In genomic region chr5:170306381-170306790, GRCh38 we compare ENCODE assay signal across 9 cellular contexts. TPM values are rescaled to one million over a fixed set of nuclear protein-coding genes. Genes with fewer than 3 reads are reported as not detected.
DNase-seq lines count a peak whose midpoint lies in the region; ATAC-seq and TF ChIP-seq lines count a peak whose summit lies in the region.
"Had no signal": no experiment of that assay in that cellular context is flagged by ENCODE, and none has a peak within 500 bp of the region (broad histone marks: within the 10 kb centered on the region; RNA-seq: fewer than 3 reads in every experiment).

No MANE protein-coding gene starts in this region.

- no peaks in the 10 kb centered on the region for H3K79me2 ChIP-seq in hepatocyte

- H3K27me3 ChIP-seq in hepatocyte: no peaks in the 10 kb centered on the region

- TF ChIP-seq CTCF in hepatocyte (IDR thresholded peaks at IDR 0.05; ENCODE audit: poor library complexity): no peak
- TF ChIP-seq CTCF in GM13977 (IDR thresholded peaks at IDR 0.05; ENCODE audit: extremely low read depth, insufficient read depth, missing control alignments): no peak

- H3K4me3 ChIP-seq in hepatocyte: no peak overlapping the region

- H3K4me2 ChIP-seq in hepatocyte: no peak overlapping the region

- no peaks in the 10 kb centered on the region for H4K20me1 ChIP-seq in hepatocyte (ENCODE audit: insufficient read depth, poor library complexity, severe bottlenecking)

- H3K9me3 ChIP-seq in hepatocyte (ENCODE audit: low read depth): no peaks in the 10 kb centered on the region

- WGBS in hepatocyte (ENCODE audit: low lambda C conversion rate, missing lambda C conversion rate): 41% methylated on average over 4 of the region's 4 CpGs

- no peak overlapping the region for H2AFZ ChIP-seq in hepatocyte

- peak; percentile 73 for ATAC-seq in GM18505 (IDR thresholded peaks at IDR 0.05; ENCODE audit: unreplicated experiment)
- peak; percentile 63 for ATAC-seq in HG02588 (IDR thresholded peaks at IDR 0.05; ENCODE audit: unreplicated experiment)
- no peak for ATAC-seq in HG02973 (IDR thresholded peaks at IDR 0.05; ENCODE audit: unreplicated experiment)

- no peaks in the 10 kb centered on the region for H3K9me2 ChIP-seq in hepatocyte (replicated peaks; ENCODE audit: insufficient read depth)

- TF ChIP-seq POLR2A in GM18505 (IDR thresholded peaks at IDR 0.05; ENCODE audit: borderline replicate concordance, extremely low read depth, insufficient read depth, insufficient read length): no peak

- H3K4me1 ChIP-seq in hepatocyte (ENCODE audit: insufficient read depth): no peaks in the 10 kb centered on the region

- H3K27ac ChIP-seq in hepatocyte: peak overlapping the region; percentile 84

- H3K36me3 ChIP-seq in hepatocyte (replicated peaks; ENCODE audit: insufficient read depth, low read depth): no peaks in the 10 kb centered on the region

- in situ Hi-C loops in G401 (cut with HindIII; ENCODE audit: low sequenced_read_pairs) (no loop called here), GM13977 (cut with MboI; ENCODE audit: low pct_unique_long_range_greater_than_20kb, low sequenced_read_pairs, unreplicated experiment) (no loop called here)

- peak; percentile 3 for DNase-seq in RKO (ENCODE audit: low spot score)
- peak; percentile 75 for DNase-seq in hepatocyte (ENCODE audit: low spot score)
- no peak for DNase-seq in SKM-1 (lab: John Stamatoyannopoulos, UW; ENCODE audit: unreplicated experiment)
- DNase-seq in G401 (ENCODE audit: low spot score): no peak
- no peak for DNase-seq in GM13977 (ENCODE audit: low spot score)

RNA-seq across cellular contexts. Expression of gene LCP2, which starts 8.8 kb away (rescaled TPM):
- 0.60 and 0.80 TPM in 2 replicates for total RNA-seq in hepatocyte
- polyA plus RNA-seq in hepatocyte: 0.35 TPM in 1 of 2 replicates, not detected in the other
- not detected in 2 replicates for total RNA-seq in G401 (2014; rRNA removed; shearing (Covaris generic))
- polyA plus RNA-seq: keratinocyte had no signal

Comparison
In these comparisons a context has a peak if more than half of its experiments do, and no peak if none do; other contexts are left out.
1. DNase-seq: peak in RKO (single experiment) and hepatocyte (single experiment); none in SKM-1 (single experiment), G401 (single experiment) and GM13977 (single experiment).